In genomic region chr7:87205701-87206100, GRCh38 we compare ENCODE assay signal across 6 cellular contexts. TPM values are rescaled to one million over a fixed set of nuclear protein-coding genes. Genes with fewer than 3 reads are reported as not detected.
A peak's percentile ranks its signal among the peaks of the same experiment; 100 is the strongest.
DNase-seq lines count a peak whose midpoint lies in the region; ATAC-seq and TF ChIP-seq lines count a peak whose summit lies in the region.
"Not testable (repeated sequence)": the region's sequence is repeated elsewhere in the genome, so short reads cannot be mapped to it uniquely, and the experiment has no call there.

No MANE protein-coding gene starts in this region.

- not testable (repeated sequence) for ATAC-seq in activated CD4-positive, alpha-beta T cell treated with anti-CD3 and anti-CD28 coated beads for 36 hours; activated T-helper 17 cell treated with anti-CD3 and anti-CD28 coated beads, Interleukin-2, amount 50 U/mL, for 72 hours (replicated peaks); memory B cell (ENCODE audit: low read depth); natural killer cell treated with Interleukin-12 subunit alpha and Interleukin-12 subunit beta and Interleukin-15 and Interleukin-18, amount 100 ng/mL, for 72 hours

- H3K27me3 Mint-ChIP-seq in Calu3 (ENCODE audit: unreplicated experiment); activated CD4-positive, alpha-beta T cell treated with anti-CD3 and anti-CD28 coated beads for 36 hours; activated T-helper 17 cell treated with anti-CD3 and anti-CD28 coated beads, Interleukin-2, amount 50 U/mL, for 72 hours; activated naive CD8-positive, alpha-beta T cell treated with anti-CD3 and anti-CD28 coated beads for 36 hours; memory B cell; natural killer cell treated with Interleukin-12 subunit alpha and Interleukin-12 subunit beta and Interleukin-15 and Interleukin-18, amount 100 ng/mL, for 72 hours: not testable (repeated sequence)

- not testable (repeated sequence) for H3K27ac Mint-ChIP-seq in Calu3 (ENCODE audit: unreplicated experiment)
- peak overlapping the region; percentile 58 for H3K27ac Mint-ChIP-seq in activated CD4-positive, alpha-beta T cell treated with anti-CD3 and anti-CD28 coated beads for 36 hours
- H3K27ac Mint-ChIP-seq in activated T-helper 17 cell treated with anti-CD3 and anti-CD28 coated beads, Interleukin-2, amount 50 U/mL, for 72 hours = peak overlapping the region; percentile 63
- H3K27ac Mint-ChIP-seq in activated naive CD8-positive, alpha-beta T cell treated with anti-CD3 and anti-CD28 coated beads for 36 hours = peak overlapping the region; percentile 47
- H3K27ac Mint-ChIP-seq in memory B cell = peak overlapping the region; percentile 79
- H3K27ac Mint-ChIP-seq in natural killer cell treated with Interleukin-12 subunit alpha and Interleukin-12 subunit beta and Interleukin-15 and Interleukin-18, amount 100 ng/mL, for 72 hours = peak overlapping the region; percentile 6 to 17

- TF ChIP-seq CTCF in Calu3 (IDR thresholded peaks at IDR 0.05; ENCODE audit: unreplicated experiment) = not testable (repeated sequence)

- intact Hi-C loops in Calu3 (cut with micrococcal nuclease; ENCODE audit: unreplicated experiment); activated CD4-positive, alpha-beta T cell treated with anti-CD3 and anti-CD28 coated beads for 36 hours (cut with DNase I, micrococcal nuclease): not testable (repeated sequence)

- CTCF ChIA-PET in Calu3 (lab: Charles Lee); activated CD4-positive, alpha-beta T cell treated with anti-CD3 and anti-CD28 coated beads for 36 hours (lab: Charles Lee): not testable (repeated sequence)

- POLR2A ChIA-PET in activated CD4-positive, alpha-beta T cell treated with anti-CD3 and anti-CD28 coated beads for 36 hours (lab: Charles Lee) = not testable (repeated sequence)

- TSS peak; percentile 16 for BruUV-seq in Calu3 (replicated peaks; lab: Mats Ljungman, UMichigan)

- H3K36me3 Mint-ChIP-seq in Calu3 (ENCODE audit: insufficient read depth, unreplicated experiment) = not testable (repeated sequence)
- H3K36me3 Mint-ChIP-seq in activated CD4-positive, alpha-beta T cell treated with anti-CD3 and anti-CD28 coated beads for 36 hours (ENCODE audit: low read depth) = peaks cover 81% of the 10 kb centered on the region
- peaks cover 95% of the 10 kb centered on the region for H3K36me3 Mint-ChIP-seq in activated T-helper 17 cell treated with anti-CD3 and anti-CD28 coated beads, Interleukin-2, amount 50 U/mL, for 72 hours (ENCODE audit: low read depth)
- peaks cover 93% of the 10 kb centered on the region for H3K36me3 Mint-ChIP-seq in activated naive CD8-positive, alpha-beta T cell treated with anti-CD3 and anti-CD28 coated beads for 36 hours
- peaks cover 53% of the 10 kb centered on the region for H3K36me3 Mint-ChIP-seq in memory B cell
- H3K36me3 Mint-ChIP-seq in natural killer cell treated with Interleukin-12 subunit alpha and Interleukin-12 subunit beta and Interleukin-15 and Interleukin-18, amount 100 ng/mL, for 72 hours = peaks cover 39% of the 10 kb centered on the region

- H3K4me1 Mint-ChIP-seq in Calu3 (ENCODE audit: low read depth, unreplicated experiment) = peaks cover 15% of the 10 kb centered on the region
- peaks cover 67% of the 10 kb centered on the region for H3K4me1 Mint-ChIP-seq in activated CD4-positive, alpha-beta T cell treated with anti-CD3 and anti-CD28 coated beads for 36 hours
- peaks cover 48% of the 10 kb centered on the region for H3K4me1 Mint-ChIP-seq in activated T-helper 17 cell treated with anti-CD3 and anti-CD28 coated beads, Interleukin-2, amount 50 U/mL, for 72 hours
- H3K4me1 Mint-ChIP-seq in activated naive CD8-positive, alpha-beta T cell treated with anti-CD3 and anti-CD28 coated beads for 36 hours = peaks cover 67% of the 10 kb centered on the region
- H3K4me1 Mint-ChIP-seq in memory B cell = peaks cover 51% of the 10 kb centered on the region
- H3K4me1 Mint-ChIP-seq in natural killer cell treated with Interleukin-12 subunit alpha and Interleukin-12 subunit beta and Interleukin-15 and Interleukin-18, amount 100 ng/mL, for 72 hours (ENCODE audit: low read depth in 2 of 2) = peaks cover 44 to 64% of the 10 kb centered on the region in 2 donors

- H3K9me3 Mint-ChIP-seq in Calu3 (ENCODE audit: low read depth, unreplicated experiment); activated T-helper 17 cell treated with anti-CD3 and anti-CD28 coated beads, Interleukin-2, amount 50 U/mL, for 72 hours: not testable (repeated sequence)
- H3K9me3 Mint-ChIP-seq in activated CD4-positive, alpha-beta T cell treated with anti-CD3 and anti-CD28 coated beads for 36 hours (ENCODE audit: low read depth) = peaks cover 38% of the 10 kb centered on the region
- peaks cover 39% of the 10 kb centered on the region for H3K9me3 Mint-ChIP-seq in activated naive CD8-positive, alpha-beta T cell treated with anti-CD3 and anti-CD28 coated beads for 36 hours
- peaks cover 13% of the 10 kb centered on the region for H3K9me3 Mint-ChIP-seq in memory B cell
- H3K9me3 Mint-ChIP-seq in natural killer cell treated with Interleukin-12 subunit alpha and Interleukin-12 subunit beta and Interleukin-15 and Interleukin-18, amount 100 ng/mL, for 72 hours = peaks cover 20% of the 10 kb centered on the region

- DNase-seq in Calu3; activated CD4-positive, alpha-beta T cell treated with anti-CD3 and anti-CD28 coated beads for 36 hours; activated naive CD8-positive, alpha-beta T cell treated with anti-CD3 and anti-CD28 coated beads for 36 hours; memory B cell (ENCODE audit: low spot score in 2 of 2); natural killer cell treated with Interleukin-12 subunit alpha and Interleukin-12 subunit beta and Interleukin-15 and Interleukin-18, amount 100 ng/mL, for 72 hours (ENCODE audit: low spot score): not testable (repeated sequence)

- H3K4me3 Mint-ChIP-seq in Calu3 (ENCODE audit: low read depth, unreplicated experiment); activated CD4-positive, alpha-beta T cell treated with anti-CD3 and anti-CD28 coated beads for 36 hours; activated naive CD8-positive, alpha-beta T cell treated with anti-CD3 and anti-CD28 coated beads for 36 hours; memory B cell; natural killer cell treated with Interleukin-12 subunit alpha and Interleukin-12 subunit beta and Interleukin-15 and Interleukin-18, amount 100 ng/mL, for 72 hours: not testable (repeated sequence)
- peak overlapping the region; percentile 24 for H3K4me3 Mint-ChIP-seq in activated T-helper 17 cell treated with anti-CD3 and anti-CD28 coated beads, Interleukin-2, amount 50 U/mL, for 72 hours

RNA-seq across cellular contexts. Expression of gene TMEM243, which starts 13.8 kb away (rescaled TPM):
- total RNA-seq in Calu3 (2022) = 22.1 and 23.2 TPM in 2 replicates
- 10 to 100 TPM; 44.1 to 46.9 TPM for total RNA-seq in activated CD4-positive, alpha-beta T cell treated with anti-CD3 and anti-CD28 coated beads for 36 hours
- 10 to 100 TPM; 58.8 to 70.8 TPM for total RNA-seq in activated T-helper 17 cell treated with anti-CD3 and anti-CD28 coated beads, Interleukin-2, amount 50 U/mL, for 72 hours
- total RNA-seq in activated naive CD8-positive, alpha-beta T cell treated with anti-CD3 and anti-CD28 coated beads for 36 hours = 10 to 100 TPM; 86.3 to 94.9 TPM
- 10 to 100 TPM; 45.8 to 58.3 TPM for total RNA-seq in natural killer cell treated with Interleukin-12 subunit alpha and Interleukin-12 subunit beta and Interleukin-15 and Interleukin-18, amount 100 ng/mL, for 72 hours

RNA-seq across cellular contexts. Expression of gene DMTF1, which starts 53.4 kb away (rescaled TPM):
- total RNA-seq in Calu3 (2022) = 58.3 and 64.0 TPM in 2 replicates
- 10 to 100 TPM; 60.4 to 64.9 TPM for total RNA-seq in activated CD4-positive, alpha-beta T cell treated with anti-CD3 and anti-CD28 coated beads for 36 hours
- 100 to 1,000 TPM in 1 of 2 donors, 10 to 100 TPM in 1; 90.4 to 114 TPM for total RNA-seq in activated T-helper 17 cell treated with anti-CD3 and anti-CD28 coated beads, Interleukin-2, amount 50 U/mL, for 72 hours
- total RNA-seq in activated naive CD8-positive, alpha-beta T cell treated with anti-CD3 and anti-CD28 coated beads for 36 hours = 10 to 100 TPM; 57.1 to 59.9 TPM
- total RNA-seq in natural killer cell treated with Interleukin-12 subunit alpha and Interleukin-12 subunit beta and Interleukin-15 and Interleukin-18, amount 100 ng/mL, for 72 hours = 100 to 1,000 TPM; 144 to 166 TPM
